ENCODE assay signal across 1 cellular context in the genomic region with DNA sequence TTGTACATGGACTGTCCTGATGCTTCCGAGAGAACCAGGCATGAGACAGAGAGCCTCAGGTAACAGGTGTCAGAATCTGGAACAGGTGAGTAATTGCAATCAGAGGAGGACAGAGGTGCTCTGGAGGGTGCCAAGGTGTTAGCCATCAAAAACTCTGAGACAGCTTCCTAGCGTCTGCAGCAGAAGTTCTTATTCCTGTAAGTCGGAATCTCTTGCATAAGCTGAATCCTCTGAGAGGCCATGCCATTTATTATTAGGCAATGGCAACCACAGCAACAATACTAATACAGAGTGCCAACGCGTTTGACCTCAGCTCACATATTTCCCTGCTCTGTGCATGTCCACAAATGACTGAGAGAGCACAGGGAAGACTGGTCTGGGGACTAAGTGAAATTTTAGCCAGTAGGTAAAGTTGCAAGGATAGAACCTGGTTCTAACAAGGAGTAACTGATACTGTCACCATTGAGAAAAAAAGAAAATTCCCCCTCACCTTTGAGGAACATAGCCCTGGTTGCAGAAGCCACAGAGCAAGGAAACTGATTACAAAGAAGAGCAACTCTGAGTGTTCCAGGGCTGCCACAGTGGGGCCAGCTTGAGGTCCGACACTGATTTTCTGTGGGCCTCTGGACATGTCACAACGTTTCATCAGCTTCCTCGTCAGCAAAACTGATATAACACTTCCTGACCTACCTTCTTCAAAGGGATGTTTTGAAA.
A peak's percentile ranks its signal among the peaks of the same experiment; 100 is the strongest.
TF ChIP-seq lines count a peak whose summit lies in the region.

No MANE protein-coding gene starts in this region.

TF ChIP-seq in HepG2, 621 proteins besides CTCF, POLR2A, EP300 and RAD21 (continued from another document and continues in another):
- TF ChIP-seq, protein P1, sequence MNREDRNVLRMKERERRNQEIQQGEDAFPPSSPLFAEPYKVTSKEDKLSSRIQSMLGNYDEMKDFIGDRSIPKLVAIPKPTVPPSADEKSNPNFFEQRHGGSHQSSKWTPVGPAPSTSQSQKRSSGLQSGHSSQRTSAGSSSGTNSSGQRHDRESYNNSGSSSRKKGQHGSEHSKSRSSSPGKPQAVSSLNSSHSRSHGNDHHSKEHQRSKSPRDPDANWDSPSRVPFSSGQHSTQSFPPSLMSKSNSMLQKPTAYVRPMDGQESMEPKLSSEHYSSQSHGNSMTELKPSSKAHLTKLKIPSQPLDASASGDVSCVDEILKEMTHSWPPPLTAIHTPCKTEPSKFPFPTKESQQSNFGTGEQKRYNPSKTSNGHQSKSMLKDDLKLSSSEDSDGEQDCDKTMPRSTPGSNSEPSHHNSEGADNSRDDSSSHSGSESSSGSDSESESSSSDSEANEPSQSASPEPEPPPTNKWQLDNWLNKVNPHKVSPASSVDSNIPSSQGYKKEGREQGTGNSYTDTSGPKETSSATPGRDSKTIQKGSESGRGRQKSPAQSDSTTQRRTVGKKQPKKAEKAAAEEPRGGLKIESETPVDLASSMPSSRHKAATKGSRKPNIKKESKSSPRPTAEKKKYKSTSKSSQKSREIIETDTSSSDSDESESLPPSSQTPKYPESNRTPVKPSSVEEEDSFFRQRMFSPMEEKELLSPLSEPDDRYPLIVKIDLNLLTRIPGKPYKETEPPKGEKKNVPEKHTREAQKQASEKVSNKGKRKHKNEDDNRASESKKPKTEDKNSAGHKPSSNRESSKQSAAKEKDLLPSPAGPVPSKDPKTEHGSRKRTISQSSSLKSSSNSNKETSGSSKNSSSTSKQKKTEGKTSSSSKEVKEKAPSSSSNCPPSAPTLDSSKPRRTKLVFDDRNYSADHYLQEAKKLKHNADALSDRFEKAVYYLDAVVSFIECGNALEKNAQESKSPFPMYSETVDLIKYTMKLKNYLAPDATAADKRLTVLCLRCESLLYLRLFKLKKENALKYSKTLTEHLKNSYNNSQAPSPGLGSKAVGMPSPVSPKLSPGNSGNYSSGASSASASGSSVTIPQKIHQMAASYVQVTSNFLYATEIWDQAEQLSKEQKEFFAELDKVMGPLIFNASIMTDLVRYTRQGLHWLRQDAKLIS (CRISPR knock-in tag; IDR thresholded peaks at IDR 0.05): no peak; the same call in 1 of the 2 replicates
- TF ChIP-seq BCL6 (CRISPR knock-in tag; IDR thresholded peaks at IDR 0.05) (peak; percentile 91), ZFP62 (CRISPR knock-in tag; IDR thresholded peaks at IDR 0.05) (no peak), ZNF224 (CRISPR knock-in tag; IDR thresholded peaks at IDR 0.05) (no peak), ZNF260 (CRISPR knock-in tag; IDR thresholded peaks at IDR 0.05; ENCODE audit: borderline replicate concordance, low read depth) (no peak), PITX1 (CRISPR knock-in tag; IDR thresholded peaks at IDR 0.05) (no peak), ZNF329 (CRISPR knock-in tag; IDR thresholded peaks at IDR 0.05; ENCODE audit: low read depth) (no peak), NFYC (CRISPR knock-in tag; IDR thresholded peaks at IDR 0.05) (no peak), NRL (CRISPR knock-in tag; IDR thresholded peaks at IDR 0.05; ENCODE audit: borderline replicate concordance) (no peak), TMF1 (CRISPR knock-in tag; IDR thresholded peaks at IDR 0.05; ENCODE audit: low read depth) (no peak), FLYWCH1 (CRISPR knock-in tag; IDR thresholded peaks at IDR 0.05) (no peak), ZNF777 (CRISPR knock-in tag; IDR thresholded peaks at IDR 0.05) (no peak), ZNF382 (CRISPR knock-in tag; IDR thresholded peaks at IDR 0.05; ENCODE audit: borderline replicate concordance) (no peak), POGZ (CRISPR knock-in tag; IDR thresholded peaks at IDR 0.05) (0 out of 2 replicates have a peak, but pooled peaks have one; percentile 17), ZNF607 (CRISPR knock-in tag; IDR thresholded peaks at IDR 0.05; ENCODE audit: borderline replicate concordance) (no peak), MAF1 (CRISPR knock-in tag; IDR thresholded peaks at IDR 0.05; ENCODE audit: borderline replicate concordance) (no peak), ATF1 (CRISPR knock-in tag; IDR thresholded peaks at IDR 0.05) (no peak), KAT2B (IDR thresholded peaks at IDR 0.05; ENCODE audit: borderline replicate concordance, low read depth, low read length) (no peak), ESRRA (CRISPR knock-in tag; IDR thresholded peaks at IDR 0.05; ENCODE audit: low read depth) (no peak; the same call in 1 of the 2 replicates)
- TF ChIP-seq, protein P2, sequence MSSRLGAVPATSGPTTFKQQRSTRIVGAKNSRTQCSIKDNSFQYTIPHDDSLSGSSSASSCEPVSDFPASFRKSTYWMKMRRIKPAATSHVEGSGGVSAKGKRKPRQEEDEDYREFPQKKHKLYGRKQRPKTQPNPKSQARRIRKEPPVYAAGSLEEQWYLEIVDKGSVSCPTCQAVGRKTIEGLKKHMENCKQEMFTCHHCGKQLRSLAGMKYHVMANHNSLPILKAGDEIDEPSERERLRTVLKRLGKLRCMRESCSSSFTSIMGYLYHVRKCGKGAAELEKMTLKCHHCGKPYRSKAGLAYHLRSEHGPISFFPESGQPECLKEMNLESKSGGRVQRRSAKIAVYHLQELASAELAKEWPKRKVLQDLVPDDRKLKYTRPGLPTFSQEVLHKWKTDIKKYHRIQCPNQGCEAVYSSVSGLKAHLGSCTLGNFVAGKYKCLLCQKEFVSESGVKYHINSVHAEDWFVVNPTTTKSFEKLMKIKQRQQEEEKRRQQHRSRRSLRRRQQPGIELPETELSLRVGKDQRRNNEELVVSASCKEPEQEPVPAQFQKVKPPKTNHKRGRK (CRISPR knock-in tag; IDR thresholded peaks at IDR 0.05): no peak; the same call in 1 of the 2 replicates
- TF ChIP-seq, protein P3, sequence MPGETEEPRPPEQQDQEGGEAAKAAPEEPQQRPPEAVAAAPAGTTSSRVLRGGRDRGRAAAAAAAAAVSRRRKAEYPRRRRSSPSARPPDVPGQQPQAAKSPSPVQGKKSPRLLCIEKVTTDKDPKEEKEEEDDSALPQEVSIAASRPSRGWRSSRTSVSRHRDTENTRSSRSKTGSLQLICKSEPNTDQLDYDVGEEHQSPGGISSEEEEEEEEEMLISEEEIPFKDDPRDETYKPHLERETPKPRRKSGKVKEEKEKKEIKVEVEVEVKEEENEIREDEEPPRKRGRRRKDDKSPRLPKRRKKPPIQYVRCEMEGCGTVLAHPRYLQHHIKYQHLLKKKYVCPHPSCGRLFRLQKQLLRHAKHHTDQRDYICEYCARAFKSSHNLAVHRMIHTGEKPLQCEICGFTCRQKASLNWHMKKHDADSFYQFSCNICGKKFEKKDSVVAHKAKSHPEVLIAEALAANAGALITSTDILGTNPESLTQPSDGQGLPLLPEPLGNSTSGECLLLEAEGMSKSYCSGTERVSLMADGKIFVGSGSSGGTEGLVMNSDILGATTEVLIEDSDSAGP (CRISPR knock-in tag; IDR thresholded peaks at IDR 0.05; ENCODE audit: borderline replicate concordance): no peak
- TF ChIP-seq, protein P4, sequence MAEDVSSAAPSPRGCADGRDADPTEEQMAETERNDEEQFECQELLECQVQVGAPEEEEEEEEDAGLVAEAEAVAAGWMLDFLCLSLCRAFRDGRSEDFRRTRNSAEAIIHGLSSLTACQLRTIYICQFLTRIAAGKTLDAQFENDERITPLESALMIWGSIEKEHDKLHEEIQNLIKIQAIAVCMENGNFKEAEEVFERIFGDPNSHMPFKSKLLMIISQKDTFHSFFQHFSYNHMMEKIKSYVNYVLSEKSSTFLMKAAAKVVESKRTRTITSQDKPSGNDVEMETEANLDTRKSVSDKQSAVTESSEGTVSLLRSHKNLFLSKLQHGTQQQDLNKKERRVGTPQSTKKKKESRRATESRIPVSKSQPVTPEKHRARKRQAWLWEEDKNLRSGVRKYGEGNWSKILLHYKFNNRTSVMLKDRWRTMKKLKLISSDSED (CRISPR knock-in tag; IDR thresholded peaks at IDR 0.05): no peak
- TF ChIP-seq, protein P5, sequence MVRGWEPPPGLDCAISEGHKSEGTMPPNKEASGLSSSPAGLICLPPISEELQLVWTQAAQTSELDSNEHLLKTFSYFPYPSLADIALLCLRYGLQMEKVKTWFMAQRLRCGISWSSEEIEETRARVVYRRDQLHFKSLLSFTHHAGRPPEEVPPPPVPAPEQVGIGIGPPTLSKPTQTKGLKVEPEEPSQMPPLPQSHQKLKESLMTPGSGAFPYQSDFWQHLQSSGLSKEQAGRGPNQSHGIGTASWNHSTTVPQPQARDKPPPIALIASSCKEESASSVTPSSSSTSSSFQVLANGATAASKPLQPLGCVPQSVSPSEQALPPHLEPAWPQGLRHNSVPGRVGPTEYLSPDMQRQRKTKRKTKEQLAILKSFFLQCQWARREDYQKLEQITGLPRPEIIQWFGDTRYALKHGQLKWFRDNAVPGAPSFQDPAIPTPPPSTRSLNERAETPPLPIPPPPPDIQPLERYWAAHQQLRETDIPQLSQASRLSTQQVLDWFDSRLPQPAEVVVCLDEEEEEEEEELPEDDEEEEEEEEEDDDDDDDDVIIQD (CRISPR knock-in tag; IDR thresholded peaks at IDR 0.05; ENCODE audit: low read depth): no peak
- TF ChIP-seq, protein P6, sequence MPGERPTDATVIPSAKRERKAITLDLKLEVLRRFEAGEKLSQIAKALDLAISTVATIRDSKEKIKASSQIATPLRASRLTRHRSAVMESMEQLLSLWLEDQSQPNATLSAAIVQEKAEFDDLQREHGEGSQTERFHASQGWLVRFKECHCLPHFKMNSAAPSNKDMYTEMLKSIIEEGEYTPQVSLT (CRISPR knock-in tag; IDR thresholded peaks at IDR 0.05; ENCODE audit: borderline replicate concordance, low read depth): no peak
- TF ChIP-seq, protein P7, sequence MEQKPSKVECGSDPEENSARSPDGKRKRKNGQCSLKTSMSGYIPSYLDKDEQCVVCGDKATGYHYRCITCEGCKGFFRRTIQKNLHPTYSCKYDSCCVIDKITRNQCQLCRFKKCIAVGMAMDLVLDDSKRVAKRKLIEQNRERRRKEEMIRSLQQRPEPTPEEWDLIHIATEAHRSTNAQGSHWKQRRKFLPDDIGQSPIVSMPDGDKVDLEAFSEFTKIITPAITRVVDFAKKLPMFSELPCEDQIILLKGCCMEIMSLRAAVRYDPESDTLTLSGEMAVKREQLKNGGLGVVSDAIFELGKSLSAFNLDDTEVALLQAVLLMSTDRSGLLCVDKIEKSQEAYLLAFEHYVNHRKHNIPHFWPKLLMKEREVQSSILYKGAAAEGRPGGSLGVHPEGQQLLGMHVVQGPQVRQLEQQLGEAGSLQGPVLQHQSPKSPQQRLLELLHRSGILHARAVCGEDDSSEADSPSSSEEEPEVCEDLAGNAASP (CRISPR knock-in tag; IDR thresholded peaks at IDR 0.05; ENCODE audit: borderline replicate concordance): no peak
- TF ChIP-seq, protein P8, sequence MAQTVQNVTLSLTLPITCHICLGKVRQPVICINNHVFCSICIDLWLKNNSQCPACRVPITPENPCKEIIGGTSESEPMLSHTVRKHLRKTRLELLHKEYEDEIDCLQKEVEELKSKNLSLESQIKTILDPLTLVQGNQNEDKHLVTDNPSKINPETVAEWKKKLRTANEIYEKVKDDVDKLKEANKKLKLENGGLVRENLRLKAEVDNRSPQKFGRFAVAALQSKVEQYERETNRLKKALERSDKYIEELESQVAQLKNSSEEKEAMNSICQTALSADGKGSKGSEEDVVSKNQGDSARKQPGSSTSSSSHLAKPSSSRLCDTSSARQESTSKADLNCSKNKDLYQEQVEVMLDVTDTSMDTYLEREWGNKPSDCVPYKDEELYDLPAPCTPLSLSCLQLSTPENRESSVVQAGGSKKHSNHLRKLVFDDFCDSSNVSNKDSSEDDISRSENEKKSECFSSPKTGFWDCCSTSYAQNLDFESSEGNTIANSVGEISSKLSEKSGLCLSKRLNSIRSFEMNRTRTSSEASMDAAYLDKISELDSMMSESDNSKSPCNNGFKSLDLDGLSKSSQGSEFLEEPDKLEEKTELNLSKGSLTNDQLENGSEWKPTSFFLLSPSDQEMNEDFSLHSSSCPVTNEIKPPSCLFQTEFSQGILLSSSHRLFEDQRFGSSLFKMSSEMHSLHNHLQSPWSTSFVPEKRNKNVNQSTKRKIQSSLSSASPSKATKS (CRISPR knock-in tag; IDR thresholded peaks at IDR 0.05): no peak
- TF ChIP-seq, protein P9, sequence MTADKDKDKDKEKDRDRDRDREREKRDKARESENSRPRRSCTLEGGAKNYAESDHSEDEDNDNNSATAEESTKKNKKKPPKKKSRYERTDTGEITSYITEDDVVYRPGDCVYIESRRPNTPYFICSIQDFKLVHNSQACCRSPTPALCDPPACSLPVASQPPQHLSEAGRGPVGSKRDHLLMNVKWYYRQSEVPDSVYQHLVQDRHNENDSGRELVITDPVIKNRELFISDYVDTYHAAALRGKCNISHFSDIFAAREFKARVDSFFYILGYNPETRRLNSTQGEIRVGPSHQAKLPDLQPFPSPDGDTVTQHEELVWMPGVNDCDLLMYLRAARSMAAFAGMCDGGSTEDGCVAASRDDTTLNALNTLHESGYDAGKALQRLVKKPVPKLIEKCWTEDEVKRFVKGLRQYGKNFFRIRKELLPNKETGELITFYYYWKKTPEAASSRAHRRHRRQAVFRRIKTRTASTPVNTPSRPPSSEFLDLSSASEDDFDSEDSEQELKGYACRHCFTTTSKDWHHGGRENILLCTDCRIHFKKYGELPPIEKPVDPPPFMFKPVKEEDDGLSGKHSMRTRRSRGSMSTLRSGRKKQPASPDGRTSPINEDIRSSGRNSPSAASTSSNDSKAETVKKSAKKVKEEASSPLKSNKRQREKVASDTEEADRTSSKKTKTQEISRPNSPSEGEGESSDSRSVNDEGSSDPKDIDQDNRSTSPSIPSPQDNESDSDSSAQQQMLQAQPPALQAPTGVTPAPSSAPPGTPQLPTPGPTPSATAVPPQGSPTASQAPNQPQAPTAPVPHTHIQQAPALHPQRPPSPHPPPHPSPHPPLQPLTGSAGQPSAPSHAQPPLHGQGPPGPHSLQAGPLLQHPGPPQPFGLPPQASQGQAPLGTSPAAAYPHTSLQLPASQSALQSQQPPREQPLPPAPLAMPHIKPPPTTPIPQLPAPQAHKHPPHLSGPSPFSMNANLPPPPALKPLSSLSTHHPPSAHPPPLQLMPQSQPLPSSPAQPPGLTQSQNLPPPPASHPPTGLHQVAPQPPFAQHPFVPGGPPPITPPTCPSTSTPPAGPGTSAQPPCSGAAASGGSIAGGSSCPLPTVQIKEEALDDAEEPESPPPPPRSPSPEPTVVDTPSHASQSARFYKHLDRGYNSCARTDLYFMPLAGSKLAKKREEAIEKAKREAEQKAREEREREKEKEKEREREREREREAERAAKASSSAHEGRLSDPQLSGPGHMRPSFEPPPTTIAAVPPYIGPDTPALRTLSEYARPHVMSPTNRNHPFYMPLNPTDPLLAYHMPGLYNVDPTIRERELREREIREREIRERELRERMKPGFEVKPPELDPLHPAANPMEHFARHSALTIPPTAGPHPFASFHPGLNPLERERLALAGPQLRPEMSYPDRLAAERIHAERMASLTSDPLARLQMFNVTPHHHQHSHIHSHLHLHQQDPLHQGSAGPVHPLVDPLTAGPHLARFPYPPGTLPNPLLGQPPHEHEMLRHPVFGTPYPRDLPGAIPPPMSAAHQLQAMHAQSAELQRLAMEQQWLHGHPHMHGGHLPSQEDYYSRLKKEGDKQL (CRISPR knock-in tag; IDR thresholded peaks at IDR 0.05; ENCODE audit: low read depth): no peak
- TF ChIP-seq, protein P10, sequence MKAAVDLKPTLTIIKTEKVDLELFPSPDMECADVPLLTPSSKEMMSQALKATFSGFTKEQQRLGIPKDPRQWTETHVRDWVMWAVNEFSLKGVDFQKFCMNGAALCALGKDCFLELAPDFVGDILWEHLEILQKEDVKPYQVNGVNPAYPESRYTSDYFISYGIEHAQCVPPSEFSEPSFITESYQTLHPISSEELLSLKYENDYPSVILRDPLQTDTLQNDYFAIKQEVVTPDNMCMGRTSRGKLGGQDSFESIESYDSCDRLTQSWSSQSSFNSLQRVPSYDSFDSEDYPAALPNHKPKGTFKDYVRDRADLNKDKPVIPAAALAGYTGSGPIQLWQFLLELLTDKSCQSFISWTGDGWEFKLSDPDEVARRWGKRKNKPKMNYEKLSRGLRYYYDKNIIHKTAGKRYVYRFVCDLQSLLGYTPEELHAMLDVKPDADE (CRISPR knock-in tag; IDR thresholded peaks at IDR 0.05): no peak
- TF ChIP-seq, protein P11, sequence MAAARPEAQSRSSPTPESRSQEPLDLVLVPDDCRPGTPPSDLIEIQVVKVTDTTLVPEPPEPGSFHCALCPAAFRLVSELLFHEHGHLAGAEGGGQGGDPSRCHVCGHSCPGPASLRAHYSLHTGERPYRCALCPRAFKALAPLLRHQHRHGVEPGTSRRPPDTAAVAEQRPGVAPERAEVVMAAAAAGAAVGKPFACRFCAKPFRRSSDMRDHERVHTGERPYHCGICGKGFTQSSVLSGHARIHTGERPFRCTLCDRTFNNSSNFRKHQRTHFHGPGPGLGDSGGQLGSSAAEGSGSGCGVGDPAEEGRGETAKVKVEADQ (CRISPR knock-in tag; IDR thresholded peaks at IDR 0.05; ENCODE audit: borderline replicate concordance): no peak
